8 cellular contexts compared by ENCODE assay signal in genomic region chr15:48375767-48376166, GRCh38.
"Had no signal": no experiment of that assay in that cellular context is flagged by ENCODE, and none has a peak within 500 bp of the region (broad histone marks: within the 10 kb centered on the region; RNA-seq: fewer than 3 reads in every experiment).

No MANE protein-coding gene starts in this region.

- H3K4me3 ChIP-seq: GM12878 had no signal

- DNase-seq: GDM1, GF-D8 had no signal

- ATAC-seq: GM12878 had no signal

- FAIRE-seq: G401.6, GM12878, GM12891, GM12892, GM18507, GM19239 had no signal
